ENCODE assay signal across 29 cellular contexts in the genomic region with DNA sequence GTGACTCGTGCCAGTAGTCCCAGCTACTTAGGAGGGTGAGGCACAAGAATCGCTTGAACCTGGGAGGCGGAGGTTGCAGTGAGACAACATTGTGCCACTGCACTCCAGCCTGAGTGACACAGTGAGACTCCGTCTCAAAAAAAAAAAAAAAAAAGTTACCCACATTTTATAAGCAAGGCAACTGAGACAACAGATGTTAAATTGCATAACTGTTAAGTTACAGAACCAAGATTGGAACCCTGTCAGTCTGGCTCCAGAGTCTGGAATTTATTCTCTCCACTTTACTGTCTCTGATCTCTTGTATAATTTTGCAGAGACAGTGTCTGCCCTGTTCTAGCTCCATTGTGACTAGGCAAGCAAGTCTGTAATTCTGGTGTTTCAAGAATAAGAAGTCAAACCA. TPM values are rescaled to one million over a fixed set of nuclear protein-coding genes. Genes with fewer than 3 reads are reported as not detected.
DNase-seq lines count a peak whose midpoint lies in the region; ATAC-seq and TF ChIP-seq lines count a peak whose summit lies in the region.
"Had no signal": no experiment of that assay in that cellular context is flagged by ENCODE, and none has a peak within 500 bp of the region (broad histone marks: within the 10 kb centered on the region; RNA-seq: fewer than 3 reads in every experiment).

No MANE protein-coding gene starts in this region.

- ATAC-seq in IMR-90 (ENCODE audit: low read depth): no peak
- no peak for ATAC-seq in HG02610 (IDR thresholded peaks at IDR 0.05; ENCODE audit: unreplicated experiment)
- ATAC-seq: activated CD4-positive, CD25-positive, alpha-beta regulatory T cell treated with anti-CD3 and anti-CD28 coated beads, Interleukin-2, amount 50 U/mL, for 24 hours; natural killer cell; SK-N-SH treated with all-trans-retinoic acid at 6 μM for 48 hours; T-helper 17 cell had no signal

- no peak overlapping the region for H3K4me3 Mint-ChIP-seq in osteocyte (ENCODE audit: unreplicated experiment)
- H3K4me3 Mint-ChIP-seq: IgD-negative memory B cell; natural killer cell; stimulated activated naive CD8-positive, alpha-beta T cell treated with anti-CD3 and anti-CD28 coated beads, Interleukin-15, Interleukin-2, amounts not matched to agents 100 ng/mL and 50 ng/mL, for 24 hours; T-helper 17 cell had no signal

- H2BK5ac ChIP-seq in IMR-90 (ENCODE audit: low read depth, low read length, poor library complexity, severe bottlenecking): no peak overlapping the region

- H2BK20ac ChIP-seq in IMR-90 (ENCODE audit: low read depth, low read length): peak overlapping the region; percentile 57; the same call in 1 of the 2 replicates

- H3K4ac ChIP-seq in IMR-90 (ENCODE audit: low read depth, low read length): peak overlapping the region; percentile 49; the same call in 1 of the 2 replicates

- H4K20me1 ChIP-seq in IMR-90 (ENCODE audit: insufficient read depth, low read length): no peaks in the 10 kb centered on the region
- H4K20me1 ChIP-seq in fibroblast of lung (ENCODE audit: control insufficient read depth, extremely low read depth, insufficient read depth, low read length): no peaks in the 10 kb centered on the region
- H4K20me1 ChIP-seq: BLaER1 had no signal

- no peak overlapping the region for H2AK9ac ChIP-seq in IMR-90 (replicated peaks; ENCODE audit: low read depth, low read length, poor library complexity)

- no peak for TF ChIP-seq RAD21 in IMR-90 (IDR thresholded peaks at IDR 0.05; ENCODE audit: low read length)

- H2BK15ac ChIP-seq in IMR-90 (ENCODE audit: low read depth, low read length): peak overlapping the region; percentile 53; the same call in 2 of the 3 replicates

- DNase-seq in AG10803 (ENCODE audit: low read depth) (peak; percentile 68), IMR-90 (no peak), fibroblast of lung (ENCODE audit: low read depth in 2 of 2) (no peak), osteocyte (ENCODE audit: extremely low spot score, unreplicated experiment) (no peak), cerebellum (ENCODE audit: low spot score) (no peak), OCI-M1 (lab: John Stamatoyannopoulos, UW) (no peak)
- DNase-seq: activated CD4-positive, alpha-beta T cell treated with anti-CD3 and anti-CD28 coated beads, Interleukin-2, amount 50 U/mL, for 48 hours; activated gamma-delta T cell treated with Interleukin-2 at 50 U/mL for 16 hours; activated T-cell treated with anti-CD3 and anti-CD28 coated beads, Interleukin-2, amount 50 U/mL, for 48 hours; caudate nucleus; erythroblast; foreskin fibroblast; head of caudate nucleus; natural killer cell; NCI-H1092 treated with DMSO at 0.1 percent for 48 hours; NCI-H187; ovary; stimulated activated CD8-positive, alpha-beta memory T cell treated with anti-CD3 and anti-CD28 coated beads, Interleukin-4, amount 100 ng/mL, for 48 hours; T-helper 17 cell had no signal

- no peaks in the 10 kb centered on the region for H3K36me3 ChIP-seq in IMR-90 (ENCODE audit: control insufficient read depth, insufficient read depth, low read length)
- no peaks in the 10 kb centered on the region for H3K36me3 ChIP-seq in fibroblast of lung (ENCODE audit: control insufficient read depth, insufficient read depth, low read length)
- H3K36me3 ChIP-seq: ascending aorta, BLaER1, HAP-1, ovary, spleen, thoracic aorta had no signal

- peaks cover 4% of the 10 kb centered on the region for H3K9me1 ChIP-seq in IMR-90 (ENCODE audit: insufficient read depth, low read length)

- no CpG with 5 or more reads among the region's 4 CpGs for WGBS in IMR-90 (ENCODE audit: extremely low coverage in 2 of 2, insufficient read length in 1 of 2), 2 experiments

- dilution Hi-C loops in IMR-90 (cut with HindIII; ENCODE audit: low sequenced_read_pairs, unreplicated experiment): no loop called here

- peak overlapping the region; percentile 4; the same call in 1 of the 2 replicates for H3K23ac ChIP-seq in IMR-90 (ENCODE audit: low read depth, low read length)

- H3K4me1 ChIP-seq in IMR-90 (ENCODE audit: control insufficient read depth, insufficient read depth, low read length) (peaks cover 10% of the 10 kb centered on the region), fibroblast of lung (ENCODE audit: control insufficient read depth, extremely low read depth, insufficient read depth, low read length) (peaks cover 7% of the 10 kb centered on the region)

- H3K36me3 Mint-ChIP-seq in osteocyte (ENCODE audit: unreplicated experiment): no peaks in the 10 kb centered on the region
- H3K36me3 Mint-ChIP-seq: natural killer cell had no signal

- POLR2A ChIA-PET in IMR-90 (lab: Charles Lee; ENCODE audit: unreplicated experiment): no interaction called here

- peak overlapping the region; percentile 54; the same call in 1 of the 2 replicates for H2BK120ac ChIP-seq in IMR-90 (ENCODE audit: low read depth, low read length)

- H2AK5ac ChIP-seq in IMR-90 (ENCODE audit: low read depth, low read length): peak overlapping the region; percentile 86

- no TSS peak for BruUV-seq in IMR-90 (replicated peaks; lab: Mats Ljungman, UMichigan)

- no peak overlapping the region for H3K56ac ChIP-seq in IMR-90 (ENCODE audit: extremely low read depth, insufficient read depth, low read length)

- H4K91ac ChIP-seq in IMR-90 (ENCODE audit: insufficient read depth, low read depth, low read length): no peak overlapping the region

- in situ Hi-C loops in IMR-90 (cut with MboI; ENCODE audit: low sequenced_read_pairs): no loop called here

- H3K14ac ChIP-seq in IMR-90 (replicated peaks; ENCODE audit: low read depth, low read length): 0 out of 2 replicates have a peak overlapping the region, but pooled peaks have one; percentile 24

- H3K27ac Mint-ChIP-seq in osteocyte (ENCODE audit: unreplicated experiment): peak overlapping the region; percentile 50
- H3K27ac Mint-ChIP-seq: IgD-negative memory B cell; natural killer cell; stimulated activated naive CD8-positive, alpha-beta T cell treated with anti-CD3 and anti-CD28 coated beads, Interleukin-15, Interleukin-2, amounts not matched to agents 100 ng/mL and 50 ng/mL, for 24 hours; T-helper 17 cell had no signal

- H3K27me3 Mint-ChIP-seq in osteocyte (ENCODE audit: unreplicated experiment): no peaks in the 10 kb centered on the region
- H3K27me3 Mint-ChIP-seq: stimulated activated naive CD8-positive, alpha-beta T cell treated with anti-CD3 and anti-CD28 coated beads, Interleukin-15, Interleukin-2, amounts not matched to agents 100 ng/mL and 50 ng/mL, for 24 hours; T-helper 17 cell had no signal

- no peak overlapping the region for H4K5ac ChIP-seq in IMR-90 (ENCODE audit: low read depth, low read length)

- CTCF ChIA-PET in IMR-90 (lab: Yijun Ruan, JAX): no interaction called here

- H3K4me3 ChIP-seq in AG10803 (ENCODE audit: low read length) (no peak overlapping the region), IMR-90 (ENCODE audit: insufficient read depth, low read depth, low read length) (no peak overlapping the region), fibroblast of lung (replicated peaks in 1 of 4; ENCODE audit: control extremely low read depth in 1 of 4, insufficient read depth in 1 of 4, low read depth in 3 of 4, low read length in 4 of 4) (no peak overlapping the region)
- H3K4me3 ChIP-seq: ascending aorta, BLaER1, HAP-1, ovary, spleen, thoracic aorta had no signal

- no peak overlapping the region for H3K18ac ChIP-seq in IMR-90 (ENCODE audit: low read depth, low read length)

- intact Hi-C loops in IMR-90 (cut with micrococcal nuclease): no loop called here

- H3K27ac ChIP-seq in IMR-90 (ENCODE audit: insufficient read depth, low read length) (no peak overlapping the region), fibroblast of lung (ENCODE audit: insufficient read depth, low read length) (peak overlapping the region; percentile 84)
- H3K27ac ChIP-seq: BLaER1, ovary had no signal

- peaks cover 4% of the 10 kb centered on the region for H3K9me3 Mint-ChIP-seq in osteocyte (ENCODE audit: unreplicated experiment)
- H3K9me3 Mint-ChIP-seq: natural killer cell; stimulated activated naive CD8-positive, alpha-beta T cell treated with anti-CD3 and anti-CD28 coated beads, Interleukin-15, Interleukin-2, amounts not matched to agents 100 ng/mL and 50 ng/mL, for 24 hours had no signal

- H3K79me2 ChIP-seq in fibroblast of lung (ENCODE audit: control insufficient read depth, insufficient read depth, low read length): peaks cover 19% of the 10 kb centered on the region

- H2AFZ ChIP-seq in IMR-90 (replicated peaks; ENCODE audit: low read length, poor library complexity) (no peak overlapping the region), fibroblast of lung (ENCODE audit: low read length) (no peak overlapping the region)

- H3K4me1 Mint-ChIP-seq in osteocyte (ENCODE audit: unreplicated experiment): peaks cover 39% of the 10 kb centered on the region

- H3K4me2 ChIP-seq in IMR-90 (ENCODE audit: low read depth, low read length): no peak overlapping the region
- H3K4me2 ChIP-seq in fibroblast of lung (ENCODE audit: extremely low read depth, insufficient read depth, low read length): no peak overlapping the region
- H3K4me2 ChIP-seq: BLaER1 had no signal

- H3K9ac ChIP-seq in IMR-90 (ENCODE audit: low read depth, low read length) (no peak overlapping the region), fibroblast of lung (ENCODE audit: insufficient read depth, low read length) (no peak overlapping the region)
- H3K9ac ChIP-seq: BLaER1 had no signal

- TF ChIP-seq POLR2A in IMR-90 (IDR thresholded peaks at IDR 0.05; ENCODE audit: low read depth, low read length): no peak

- TF ChIP-seq CTCF in AG10803 (conservative IDR thresholded peaks at IDR 0.05; ENCODE audit: low read length) (no peak), IMR-90 (conservative IDR thresholded peaks at IDR 0.05; ENCODE audit: low read depth, low read length) (no peak), fibroblast of lung (conservative IDR thresholded peaks at IDR 0.05 in 1 of 2, IDR thresholded peaks at IDR 0.05 in 1 of 2; ENCODE audit: low read depth in 1 of 2, low read length in 2 of 2) (no peak), osteocyte (IDR thresholded peaks at IDR 0.05) (no peak)

- H4K8ac ChIP-seq in IMR-90 (ENCODE audit: low read depth in 2 of 2, low read length in 2 of 2): peak overlapping the region in 1 of 2 experiments; percentile 52; a peak in 2 of 4 replicates

- H3K9me3 ChIP-seq in IMR-90 (ENCODE audit: control insufficient read depth, insufficient read depth, low read length) (no peaks in the 10 kb centered on the region), fibroblast of lung (ENCODE audit: control insufficient read depth, insufficient read depth, low read depth, low read length) (no peaks in the 10 kb centered on the region)
- H3K9me3 ChIP-seq: ascending aorta, BLaER1, HAP-1, ovary, spleen, thoracic aorta had no signal

- peaks cover 7 to 22% of the 10 kb centered on the region in 2 experiments; a peak in 2 of 4 replicates for H3K79me1 ChIP-seq in IMR-90 (ENCODE audit: low read depth in 1 of 2, low read length in 2 of 2)

- no peaks in the 10 kb centered on the region for H3K27me3 ChIP-seq in IMR-90 (ENCODE audit: control insufficient read depth, insufficient read depth, low read length)
- H3K27me3 ChIP-seq in fibroblast of lung (ENCODE audit: control insufficient read depth, insufficient read depth, low read length): no peaks in the 10 kb centered on the region
- H3K27me3 ChIP-seq: ascending aorta, BLaER1, ovary, spleen had no signal

RNA-seq across cellular contexts. Expression of a gene that starts 6.2 kb away (rescaled TPM):
- total RNA-seq in IMR-90 (2012; rRNA removed) (1,331 and 2,388 TPM in 2 replicates), fibroblast of lung (2,456 and 2,693 TPM in 2 replicates), osteocyte (943 and 946 TPM in 2 replicates), cerebellum (82.6 TPM)
- polyA plus RNA-seq in IMR-90 (2012; rRNA removed) (1,631 and 2,066 TPM in 2 replicates), fibroblast of lung (1,736 and 3,450 TPM in 2 replicates)
- polyA plus RNA-seq in IMR-90 (2012; cell fraction: cytosol; rRNA removed): 248 and 281 TPM in 2 replicates
- polyA plus RNA-seq in IMR-90 (2012; cell fraction: nucleus; rRNA removed; ENCODE audit: low replicate concordance): 53.9 and 506 TPM in 2 replicates
- 1,173 and 2,065 TPM in 2 replicates for polyA plus RNA-seq in fibroblast of lung (2012)
- polyA minus RNA-seq in fibroblast of lung (ENCODE audit: low replicate concordance): 137 and 176 TPM in 2 replicates

Comparison
In these comparisons a context has a peak if more than half of its experiments do, and no peak if none do; other contexts are left out.
1. RNA of a gene that starts 6.2 kb away (total RNA-seq): 2,456 to 2,693 TPM in fibroblast of lung, 1,331 to 2,388 TPM in IMR-90 and 943 to 946 TPM in osteocyte; 82.6 TPM in cerebellum (single experiment); every median in the first group is over 10 times any median in the second.